In the genomic region with DNA sequence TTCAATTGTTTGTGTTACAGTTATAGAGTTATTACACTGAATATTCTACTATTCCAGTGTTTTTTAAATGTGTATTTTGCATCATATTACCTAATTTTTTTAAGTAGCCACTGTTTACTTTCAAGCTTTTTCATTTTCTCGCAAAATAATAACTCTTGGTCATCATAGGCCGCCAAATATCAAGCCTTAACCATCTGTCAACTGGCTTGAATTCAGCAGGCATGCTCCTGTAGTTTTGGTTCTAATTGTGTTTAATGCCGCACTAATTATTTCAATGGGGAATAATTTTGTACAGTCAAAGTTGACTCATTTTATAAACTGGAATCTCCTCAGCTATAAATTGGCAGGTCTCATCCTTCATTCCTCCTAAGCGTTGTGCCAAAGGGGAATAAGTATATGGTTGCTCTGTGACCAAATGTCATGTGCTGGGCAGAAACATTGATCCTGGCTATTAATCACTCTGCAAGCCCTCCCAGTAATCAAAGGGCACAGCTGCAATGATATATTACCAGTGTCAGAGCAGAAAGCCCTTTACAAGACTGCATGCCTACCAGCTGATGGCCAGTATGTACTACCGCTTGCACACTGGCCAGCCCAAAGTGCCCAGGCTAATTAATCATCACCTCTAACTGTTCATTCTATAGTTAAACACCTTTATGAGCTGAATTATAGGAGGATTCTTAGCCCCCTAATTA, we compare ENCODE assay signal across 18 cellular contexts.
A peak's percentile ranks its signal among the peaks of the same experiment; 100 is the strongest.
DNase-seq lines count a peak whose midpoint lies in the region; FAIRE-seq and TF ChIP-seq lines count a peak whose summit lies in the region.
"Had no signal": no experiment of that assay in that cellular context is flagged by ENCODE, and none has a peak within 500 bp of the region (broad histone marks: within the 10 kb centered on the region; RNA-seq: fewer than 3 reads in every experiment).

No MANE protein-coding gene starts in this region.

- no peaks in the 10 kb centered on the region for H4K20me1 ChIP-seq in neural progenitor cell (ENCODE audit: low read depth)

- no peak for TF ChIP-seq POLR2A in H54 (IDR thresholded peaks at IDR 0.05; ENCODE audit: low read depth, low read length)

- no peaks in the 10 kb centered on the region for H3K9me3 Mint-ChIP-seq in neural progenitor cell
- H3K9me3 Mint-ChIP-seq: H9, IgD-negative memory B cell had no signal

- H3K9me3 ChIP-seq in WERI-Rb-1 (ENCODE audit: severe bottlenecking) (no peaks in the 10 kb centered on the region), neural progenitor cell (ENCODE audit: low read depth) (no peaks in the 10 kb centered on the region)

- H3K27me3 ChIP-seq in WERI-Rb-1 (ENCODE audit: insufficient read depth, low read depth, severe bottlenecking) (no peaks in the 10 kb centered on the region), neural progenitor cell (no peaks in the 10 kb centered on the region)

- no peak overlapping the region for H3K4me3 ChIP-seq in WERI-Rb-1 (ENCODE audit: low read depth, low read length)
- H3K4me3 ChIP-seq in neural progenitor cell: no peak overlapping the region

- in situ Hi-C loops in KBM-7 (cut with MboI; ENCODE audit: low pct_unique_long_range_greater_than_20kb, low sequenced_read_pairs): no loop called here

- H3K36me3 Mint-ChIP-seq in neural progenitor cell: no peaks in the 10 kb centered on the region

- FAIRE-seq in H54 (lab: Jason Lieb, UNC): peak; percentile 73
- FAIRE-seq: GM19239 had no signal

- no peak overlapping the region for H3K4me3 Mint-ChIP-seq in neural progenitor cell
- H3K4me3 Mint-ChIP-seq: H9, IgD-negative memory B cell had no signal

- peaks cover 4% of the 10 kb centered on the region for H3K4me1 Mint-ChIP-seq in neural progenitor cell

- no peak overlapping the region for H2AFZ ChIP-seq in neural progenitor cell (replicated peaks)

- TF ChIP-seq CTCF in WERI-Rb-1 (IDR thresholded peaks at IDR 0.05; ENCODE audit: low read depth, low read length) (no peak), neural progenitor cell (IDR thresholded peaks at IDR 0.05) (no peak)

- no peak for DNase-seq in H54 (ENCODE audit: insufficient read length, low spot score)
- peak; percentile 78 for DNase-seq in NCI-H1092 treated with DMSO at 0.1 percent for 48 hours (lab: John Stamatoyannopoulos, UW)
- DNase-seq in NCI-H1930 (lab: John Stamatoyannopoulos, UW): peak; percentile 68 to 84
- peak; percentile 10 for DNase-seq in WERI-Rb-1
- no peak for DNase-seq in neural progenitor cell (ENCODE audit: low spot score)
- DNase-seq in NCI-H510A (lab: John Stamatoyannopoulos, UW): no peak
- DNase-seq in glomerular visceral epithelial cell (ENCODE audit: extremely low spot score): no peak
- DNase-seq in KBM-7: no peak
- DNase-seq: COR-L47, EL, H9, NCI-H187, NCI-H2171 treated with DMSO at 0.1 percent for 48 hours, NCI-H526, SW 1271 had no signal

- H3K27me3 Mint-ChIP-seq in neural progenitor cell (ENCODE audit: insufficient read depth, low read depth): no peaks in the 10 kb centered on the region
- H3K27me3 Mint-ChIP-seq: IgD-negative memory B cell had no signal

- no peaks in the 10 kb centered on the region for H3K36me3 ChIP-seq in WERI-Rb-1
- H3K36me3 ChIP-seq in neural progenitor cell: no peaks in the 10 kb centered on the region

- H3K79me2 ChIP-seq in neural progenitor cell (ENCODE audit: low read depth): no peaks in the 10 kb centered on the region

- no peak overlapping the region for H3K9ac ChIP-seq in neural progenitor cell

- no peak overlapping the region for H3K27ac Mint-ChIP-seq in neural progenitor cell
- H3K27ac Mint-ChIP-seq: H9, IgD-negative memory B cell had no signal

- H3F3A ChIP-seq in neural progenitor cell (ENCODE audit: low read depth): no peaks in the 10 kb centered on the region

- H3K27ac ChIP-seq in WERI-Rb-1 (no peak overlapping the region), neural progenitor cell (no peak overlapping the region)
- H3K27ac ChIP-seq: RWPE1 had no signal

- H3K4me2 ChIP-seq in neural progenitor cell: no peak overlapping the region

- peaks cover 5% of the 10 kb centered on the region for H3K4me1 ChIP-seq in neural progenitor cell

Comparison
In these comparisons a context has a peak if more than half of its experiments do, and no peak if none do; other contexts are left out.
1. DNase-seq: peak in NCI-H1092 treated with DMSO at 0.1 percent for 48 hours (single experiment), NCI-H1930 (2 of 2) and WERI-Rb-1 (single experiment); none in H54 (single experiment), neural progenitor cell (single experiment), NCI-H510A (single experiment), glomerular visceral epithelial cell (single experiment) and KBM-7 (single experiment).